16 cellular contexts compared by ENCODE assay signal in the genomic region with DNA sequence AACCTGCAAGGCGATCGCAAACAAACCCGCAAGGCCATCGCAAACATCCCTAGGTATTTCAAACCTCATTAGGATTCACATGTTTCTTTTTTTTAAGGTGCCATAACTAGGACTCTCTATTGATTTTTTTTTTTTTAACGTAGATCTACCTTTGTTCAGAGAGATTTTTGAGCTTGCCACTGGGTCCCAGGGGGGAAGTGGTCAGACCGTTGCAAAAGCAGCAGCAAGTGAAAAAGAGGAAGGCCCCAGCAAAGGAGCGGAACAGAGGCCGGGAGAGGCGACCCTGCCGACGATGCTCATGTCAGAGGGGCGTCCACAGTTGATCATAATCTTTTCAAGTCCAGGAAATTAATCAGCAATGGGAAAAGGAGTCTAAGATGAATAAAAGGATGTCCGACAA. TPM values are rescaled to one million over a fixed set of nuclear protein-coding genes. Genes with fewer than 3 reads are reported as not detected.
A peak's percentile ranks its signal among the peaks of the same experiment; 100 is the strongest.
DNase-seq lines count a peak whose midpoint lies in the region; ATAC-seq and TF ChIP-seq lines count a peak whose summit lies in the region.
"Had no signal": no experiment of that assay in that cellular context is flagged by ENCODE, and none has a peak within 500 bp of the region (broad histone marks: within the 10 kb centered on the region; RNA-seq: fewer than 3 reads in every experiment).

No MANE protein-coding gene starts in this region.

- no peak for DNase-seq in activated T-cell treated with anti-CD3 and anti-CD28 coated beads, Interleukin-2, amount 50 U/mL, for 72 hours
- no peak for DNase-seq in activated T-cell treated with anti-CD3 and anti-CD28 coated beads, Interleukin-2, amount 50 U/mL, for 24 hours
- DNase-seq in MV-4-11 (lab: John Stamatoyannopoulos, UW) (peak; percentile 81), activated B cell treated with CpG ODN at 0.5 μM for 24 hours (peak; percentile 48), pons (ENCODE audit: low spot score) (peak; percentile 46), T-helper 1 cell (no peak)
- no peak for DNase-seq in CD4-positive, alpha-beta T cell
- DNase-seq: activated naive CD4-positive, alpha-beta T cell treated with Interleukin-2 at 50 U/mL for 16 hours; COR-L47; GM23248; NCI-H1694 treated with DMSO at 0.1 percent for 48 hours; stimulated activated naive CD4-positive, alpha-beta T cell treated with Interleukin-2 at 50 U/mL for 16 hours; T1000 had no signal

- peaks cover 0 to 2% of the 10 kb centered on the region in 2 donors for H3K36me3 Mint-ChIP-seq in activated T-cell treated with anti-CD3 and anti-CD28 coated beads, Interleukin-2, amount 50 U/mL, for 72 hours (ENCODE audit: insufficient read depth in 2 of 2)
- H3K36me3 Mint-ChIP-seq in activated T-cell treated with anti-CD3 and anti-CD28 coated beads, Interleukin-2, amount 50 U/mL, for 24 hours (ENCODE audit: low read depth), result no peaks in the 10 kb centered on the region
- H3K36me3 Mint-ChIP-seq in activated B cell treated with CpG ODN at 0.5 μM for 24 hours (ENCODE audit: low read depth), result no peaks in the 10 kb centered on the region
- H3K36me3 Mint-ChIP-seq in CD4-positive, alpha-beta T cell (ENCODE audit: low read depth), result no peaks in the 10 kb centered on the region
- H3K36me3 Mint-ChIP-seq: brain had no signal

- peaks cover 34% of the 10 kb centered on the region for H3K4me1 Mint-ChIP-seq in activated T-cell treated with anti-CD3 and anti-CD28 coated beads, Interleukin-2, amount 50 U/mL, for 72 hours (ENCODE audit: low read depth)
- peaks cover 34% of the 10 kb centered on the region for H3K4me1 Mint-ChIP-seq in activated T-cell treated with anti-CD3 and anti-CD28 coated beads, Interleukin-2, amount 50 U/mL, for 24 hours (ENCODE audit: low read depth)
- peaks cover 45% of the 10 kb centered on the region for H3K4me1 Mint-ChIP-seq in activated B cell treated with CpG ODN at 0.5 μM for 24 hours
- H3K4me1 Mint-ChIP-seq in CD4-positive, alpha-beta T cell (ENCODE audit: low read depth), result no peaks in the 10 kb centered on the region
- H3K4me1 Mint-ChIP-seq: brain had no signal

- peak overlapping the region; percentile 47 for H3K27ac Mint-ChIP-seq in activated T-cell treated with anti-CD3 and anti-CD28 coated beads, Interleukin-2, amount 50 U/mL, for 72 hours
- H3K27ac Mint-ChIP-seq in activated T-cell treated with anti-CD3 and anti-CD28 coated beads, Interleukin-2, amount 50 U/mL, for 24 hours, result no peak overlapping the region
- H3K27ac Mint-ChIP-seq in activated B cell treated with CpG ODN at 0.5 μM for 24 hours, result no peak overlapping the region
- no peak overlapping the region for H3K27ac Mint-ChIP-seq in CD4-positive, alpha-beta T cell
- H3K27ac Mint-ChIP-seq: brain had no signal

- no peaks in the 10 kb centered on the region for H3K9me3 ChIP-seq in CD4-positive, alpha-beta T cell (ENCODE audit: control insufficient read depth, low read length)
- H3K9me3 ChIP-seq: vagina had no signal

- H3K27me3 Mint-ChIP-seq in activated T-cell treated with anti-CD3 and anti-CD28 coated beads, Interleukin-2, amount 50 U/mL, for 72 hours (ENCODE audit: low read depth), result peaks cover 34% of the 10 kb centered on the region
- peaks cover 31% of the 10 kb centered on the region for H3K27me3 Mint-ChIP-seq in activated T-cell treated with anti-CD3 and anti-CD28 coated beads, Interleukin-2, amount 50 U/mL, for 24 hours
- peaks cover 21% of the 10 kb centered on the region for H3K27me3 Mint-ChIP-seq in activated B cell treated with CpG ODN at 0.5 μM for 24 hours
- H3K27me3 Mint-ChIP-seq in CD4-positive, alpha-beta T cell, result peaks cover 46% of the 10 kb centered on the region

- peaks cover 52% of the 10 kb centered on the region for H3K27me3 ChIP-seq in CD4-positive, alpha-beta T cell (ENCODE audit: control insufficient read depth, insufficient read depth, low read length)
- H3K27me3 ChIP-seq: vagina had no signal

- CTCF ChIA-PET in activated B cell treated with CpG ODN at 0.5 μM for 24 hours (lab: Charles Lee), result no interaction called here
- CTCF ChIA-PET in CD4-positive, alpha-beta T cell (lab: Charles Lee), result no interaction called here

- no peak for ATAC-seq in activated T-cell treated with anti-CD3 and anti-CD28 coated beads, Interleukin-2, amount 50 U/mL, for 72 hours (replicated peaks in 1 of 2)
- ATAC-seq in activated B cell treated with CpG ODN at 0.5 μM for 24 hours (ENCODE audit: low read depth) (peak; percentile 76), GM19328 (IDR thresholded peaks at IDR 0.05; ENCODE audit: unreplicated experiment) (no peak)
- no peak for ATAC-seq in CD4-positive, alpha-beta T cell (ENCODE audit: poor library complexity)

- POLR2A ChIA-PET in activated B cell treated with CpG ODN at 0.5 μM for 24 hours (lab: Charles Lee), result interaction anchor here (0.6 to 1.4 kb wide), 2 partner anchors 390 to 1078 kb away, joined by 3 to 5 read pairs; a partner anchor contains a TSS
- POLR2A ChIA-PET in CD4-positive, alpha-beta T cell (lab: Charles Lee), result no interaction called here

- no peaks in the 10 kb centered on the region for H3K9me3 Mint-ChIP-seq in activated T-cell treated with anti-CD3 and anti-CD28 coated beads, Interleukin-2, amount 50 U/mL, for 72 hours
- no peaks in the 10 kb centered on the region for H3K9me3 Mint-ChIP-seq in activated T-cell treated with anti-CD3 and anti-CD28 coated beads, Interleukin-2, amount 50 U/mL, for 24 hours
- no peaks in the 10 kb centered on the region for H3K9me3 Mint-ChIP-seq in activated B cell treated with CpG ODN at 0.5 μM for 24 hours
- H3K9me3 Mint-ChIP-seq in CD4-positive, alpha-beta T cell, result no peaks in the 10 kb centered on the region
- H3K9me3 Mint-ChIP-seq: brain had no signal

- no peak overlapping the region for H3K4me3 Mint-ChIP-seq in activated T-cell treated with anti-CD3 and anti-CD28 coated beads, Interleukin-2, amount 50 U/mL, for 72 hours
- H3K4me3 Mint-ChIP-seq in activated T-cell treated with anti-CD3 and anti-CD28 coated beads, Interleukin-2, amount 50 U/mL, for 24 hours, result no peak overlapping the region
- H3K4me3 Mint-ChIP-seq in activated B cell treated with CpG ODN at 0.5 μM for 24 hours, result peak overlapping the region; percentile 13
- H3K4me3 Mint-ChIP-seq in CD4-positive, alpha-beta T cell, result no peak overlapping the region
- H3K4me3 Mint-ChIP-seq: brain had no signal

- intact Hi-C loops in activated B cell treated with CpG ODN at 0.5 μM for 24 hours (cut with micrococcal nuclease), result loop anchor here (2.0 to 10.0 kb wide), 4 partner anchors 110 to 483 kb away; a partner anchor contains a TSS
- intact Hi-C loops in CD4-positive, alpha-beta T cell (cut with DNase I, micrococcal nuclease), result no loop called here

- TF ChIP-seq CTCF in activated B cell treated with CpG ODN at 0.5 μM for 24 hours (IDR thresholded peaks at IDR 0.05), result no peak
- no peak for TF ChIP-seq CTCF in CD4-positive, alpha-beta T cell (IDR thresholded peaks at IDR 0.05)

- no peak overlapping the region for H3K27ac ChIP-seq in CD4-positive, alpha-beta T cell (ENCODE audit: low read depth, low read length)
- H3K27ac ChIP-seq: GM23248, vagina had no signal

RNA-seq across cellular contexts. Expression of a gene that starts 32.7 kb away (rescaled TPM):
- total RNA-seq in activated T-cell treated with anti-CD3 and anti-CD28 coated beads, Interleukin-2, amount 50 U/mL, for 72 hours, result 10 to 100 TPM; 35.8 to 43.8 TPM
- 0.46 and 1.3 TPM in 2 replicates for total RNA-seq in activated B cell treated with CpG ODN at 0.5 μM for 24 hours
- 1 to 10 TPM; 1.1 to 1.2 TPM for total RNA-seq in CD4-positive, alpha-beta T cell

Comparison
In these comparisons a context has a peak if more than half of its experiments do, and no peak if none do; other contexts are left out.
1. DNase-seq: peak in MV-4-11 (single experiment), activated B cell treated with CpG ODN at 0.5 μM for 24 hours (single experiment) and pons (single experiment); none in activated T-cell treated with anti-CD3 and anti-CD28 coated beads, Interleukin-2, amount 50 U/mL, for 72 hours (0 of 2), activated T-cell treated with anti-CD3 and anti-CD28 coated beads, Interleukin-2, amount 50 U/mL, for 24 hours (single experiment), T-helper 1 cell (0 of 5) and CD4-positive, alpha-beta T cell (0 of 10).
2. RNA of a gene that starts 32.7 kb away (total RNA-seq): 35.8 to 43.8 TPM in activated T-cell treated with anti-CD3 and anti-CD28 coated beads, Interleukin-2, amount 50 U/mL, for 72 hours; 0.46 to 1.3 TPM in activated B cell treated with CpG ODN at 0.5 μM for 24 hours and 1.1 to 1.2 TPM in CD4-positive, alpha-beta T cell; every median in the first group is over 10 times any median in the second.